Comparison of ENCODE assay signal across 15 cellular contexts in genomic region chr2:158544998-158545397, GRCh38.
"Had no signal": no experiment of that assay in that cellular context is flagged by ENCODE, and none has a peak within 500 bp of the region (broad histone marks: within the 10 kb centered on the region; RNA-seq: fewer than 3 reads in every experiment).

No MANE protein-coding gene starts in this region.

- H3K27me3 ChIP-seq: dorsolateral prefrontal cortex, testis had no signal

- H3K4me2 ChIP-seq: smooth muscle cell had no signal

- H3K79me2 ChIP-seq: parathyroid adenoma had no signal

- H3K4me1 ChIP-seq: testis had no signal

- H3K4me3 ChIP-seq: dorsolateral prefrontal cortex, mucosa of descending colon, smooth muscle cell, testis had no signal

- H3K9ac ChIP-seq: parathyroid adenoma had no signal

- H2AFZ ChIP-seq: parathyroid adenoma had no signal

- DNase-seq: activated CD4-positive, alpha-beta T cell treated with anti-CD3 and anti-CD28 coated beads for 36 hours; activated CD4-positive, alpha-beta T cell treated with anti-CD3 and anti-CD28 coated beads, Interleukin-2, amount 50 U/mL, for 48 hours; activated gamma-delta T cell treated with Interleukin-2 at 50 U/mL for 16 hours; activated naive CD8-positive, alpha-beta T cell treated with anti-CD3 and anti-CD28 coated beads for 36 hours; caudate nucleus; dorsolateral prefrontal cortex; foreskin fibroblast; mucosa of descending colon; naive B cell; stimulated activated CD4-positive, alpha-beta T cell treated with anti-CD3 and anti-CD28 coated beads, Interleukin-4, amount 100 ng/mL, for 1 hour; testis had no signal

- H3K9me3 ChIP-seq: mucosa of descending colon, testis had no signal

- H3K27ac ChIP-seq: epithelial cell of prostate, parathyroid adenoma, testis had no signal

- ATAC-seq: activated CD4-positive, alpha-beta T cell treated with anti-CD3 and anti-CD28 coated beads for 36 hours; mucosa of descending colon; sciatic nerve had no signal
